In the genomic region with DNA sequence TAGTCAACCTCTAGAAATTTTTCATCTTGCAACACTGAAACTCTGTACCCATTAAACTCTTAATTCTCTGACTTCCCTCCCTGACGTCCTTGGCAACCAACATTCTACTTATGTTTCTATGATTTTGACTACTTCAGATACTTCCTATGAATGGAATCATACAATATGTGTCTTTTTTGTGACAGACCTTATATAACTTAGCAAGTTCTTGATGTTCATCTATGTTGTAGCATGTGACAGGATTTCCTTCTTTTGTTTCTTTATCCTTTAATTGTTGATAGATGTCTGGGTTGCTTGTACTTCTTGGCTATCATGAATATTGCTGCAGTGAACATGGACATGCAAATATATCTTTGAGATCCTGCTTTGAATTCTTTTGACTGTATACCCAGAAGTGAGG, we compare ENCODE assay signal across 26 cellular contexts.
"Had no signal": no experiment of that assay in that cellular context is flagged by ENCODE, and none has a peak within 500 bp of the region (broad histone marks: within the 10 kb centered on the region; RNA-seq: fewer than 3 reads in every experiment).

No MANE protein-coding gene starts in this region.

- ATAC-seq: activated CD8-positive, alpha-beta T cell treated with anti-CD3 and anti-CD28 coated beads for 36 hours; activated T-cell treated with anti-CD3 and anti-CD28 coated beads, Interleukin-2, amount 50 U/mL, for 72 hours; activated T-helper 17 cell treated with anti-CD3 and anti-CD28 coated beads, Interleukin-2, amount 50 U/mL, for 72 hours; Panc1 had no signal

- DNase-seq: activated CD4-positive, alpha-beta T cell treated with anti-CD3 and anti-CD28 coated beads, Interleukin-2, amount 10 ng/mL, durations not matched to agents 24 days and 14 days; activated CD4-positive, alpha-beta T cell treated with anti-CD3 and anti-CD28 coated beads, Interleukin-2, amount 50 U/mL, for 4 hours; activated CD8-positive, alpha-beta T cell treated with anti-CD3 and anti-CD28 coated beads for 36 hours; activated effector memory CD4-positive, alpha-beta T cell treated with anti-CD3 and anti-CD28 coated beads, Interleukin-2, amount 50 U/mL, for 16 hours; activated naive CD4-positive, alpha-beta T cell; activated naive CD4-positive, alpha-beta T cell treated with anti-CD3 and anti-CD28 coated beads, Interleukin-2, amount 50 U/mL, for 16 hours; activated naive CD8-positive, alpha-beta T cell treated with anti-CD3 and anti-CD28 coated beads for 36 hours; activated T-cell treated with anti-CD3 and anti-CD28 coated beads, Interleukin-2, amount 50 U/mL, for 1 hour; activated T-cell treated with anti-CD3 and anti-CD28 coated beads, Interleukin-2, amount 50 U/mL, for 72 hours; amniotic stem cell; aorta; brain microvascular endothelial cell; central memory CD4-positive, alpha-beta T cell; NCI-H1092 treated with DMSO at 0.1 percent for 48 hours; NCI-H1417; NCI-H146; NCI-H187 treated with DMSO at 0.1 percent for 48 hours; NCI-H2081; NCI-H2171 treated with DMSO at 0.1 percent for 48 hours; NCI-H2227 treated with DMSO at 0.1 percent for 48 hours; NCI-H446; NCI-H510A treated with DMSO at 0.1 percent for 48 hours; SHP77; SJCRH30 had no signal
